8 cellular contexts compared by ENCODE assay signal in the genomic region with DNA sequence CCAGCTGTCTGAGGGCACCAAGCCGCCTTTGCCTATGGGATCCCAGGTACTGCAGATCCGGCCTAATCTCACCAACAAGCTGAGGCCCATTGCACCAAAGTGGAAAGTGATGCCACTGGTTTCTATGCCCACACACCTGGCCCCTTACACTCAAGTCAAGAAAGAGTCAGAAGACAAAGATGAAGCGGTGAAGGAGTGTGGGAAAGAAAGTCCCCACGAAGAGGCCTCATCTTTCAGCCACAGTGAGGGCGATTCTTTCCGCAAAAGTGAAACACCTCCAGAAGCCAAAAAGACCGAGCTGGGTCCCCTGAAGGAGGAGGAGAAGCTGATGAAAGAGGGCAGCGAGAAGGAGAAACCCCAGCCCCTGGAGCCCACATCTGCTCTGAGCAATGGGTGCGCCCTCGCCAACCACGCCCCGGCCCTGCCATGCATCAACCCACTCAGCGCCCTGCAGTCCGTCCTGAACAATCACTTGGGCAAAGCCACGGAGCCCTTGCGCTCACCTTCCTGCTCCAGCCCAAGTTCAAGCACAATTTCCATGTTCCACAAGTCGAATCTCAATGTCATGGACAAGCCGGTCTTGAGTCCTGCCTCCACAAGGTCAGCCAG.
"Had no signal": no experiment of that assay in that cellular context is flagged by ENCODE, and none has a peak within 500 bp of the region (broad histone marks: within the 10 kb centered on the region; RNA-seq: fewer than 3 reads in every experiment).

No MANE protein-coding gene starts in this region.

- DNase-seq: activated naive CD4-positive, alpha-beta T cell; colonic mucosa; left colon; lower lobe of right lung; nephron progenitor cell; Right ventricle myocardium superior; T-helper 9 cell; upper lobe of right lung had no signal
